ENCODE assay signal across 10 cellular contexts in genomic region chr20:8130840-8131526, GRCh38. TPM values are rescaled to one million over a fixed set of nuclear protein-coding genes. Genes with fewer than 3 reads are reported as not detected.
DNase-seq lines count a peak whose midpoint lies in the region; ATAC-seq and TF ChIP-seq lines count a peak whose summit lies in the region.
"Had no signal": no experiment of that assay in that cellular context is flagged by ENCODE, and none has a peak within 500 bp of the region (broad histone marks: within the 10 kb centered on the region; RNA-seq: fewer than 3 reads in every experiment).

No MANE protein-coding gene starts in this region.

- no peaks in the 10 kb centered on the region for H3K9me3 Mint-ChIP-seq in nephron

- H3K4me1 ChIP-seq in left ventricle myocardium inferior = peaks cover 37% of the 10 kb centered on the region
- no peaks in the 10 kb centered on the region for H3K4me1 ChIP-seq in urinary bladder (ENCODE audit: insufficient read depth)

- H3K36me3 ChIP-seq in left ventricle myocardium inferior (no peaks in the 10 kb centered on the region), brain microvascular endothelial cell (replicated peaks) (no peaks in the 10 kb centered on the region), urinary bladder (ENCODE audit: insufficient read depth) (no peaks in the 10 kb centered on the region)

- H3K4me3 ChIP-seq in left ventricle myocardium inferior (peak overlapping the region; percentile 80), brain microvascular endothelial cell (ENCODE audit: low read depth, low read length) (peak overlapping the region; percentile 58), urinary bladder (ENCODE audit: low read depth, low read length) (peak overlapping the region; percentile 36), lower leg skin (ENCODE audit: low read depth, poor library complexity, severe bottlenecking) (no peak overlapping the region)

- peaks cover 17% of the 10 kb centered on the region for H3K27me3 ChIP-seq in left ventricle myocardium inferior (ENCODE audit: low read depth)
- no peaks in the 10 kb centered on the region for H3K27me3 ChIP-seq in brain microvascular endothelial cell (replicated peaks)

- in situ Hi-C loops in brain microvascular endothelial cell (cut with HindIII; ENCODE audit: low pct_ligation_motif_present, low sequenced_read_pairs) = loop anchor here (25.0 kb wide), 1 partner anchor 581 kb away; no protein-coding TSS in a partner anchor

- H3K27ac Mint-ChIP-seq in nephron = peak overlapping the region in 1 of 3 experiments; percentile 62

- TF ChIP-seq CTCF in left ventricle myocardium inferior (IDR thresholded peaks at IDR 0.05; ENCODE audit: borderline replicate concordance) = no peak
- TF ChIP-seq CTCF in brain microvascular endothelial cell (IDR thresholded peaks at IDR 0.05; ENCODE audit: low read depth, low read length, missing control alignments) = no peak
- no peak for TF ChIP-seq CTCF in nephron (IDR thresholded peaks at IDR 0.05; ENCODE audit: unreplicated experiment in 3 of 3)
- no peak for TF ChIP-seq CTCF in lower leg skin (IDR thresholded peaks at IDR 0.05)

- H3K36me3 Mint-ChIP-seq in nephron (ENCODE audit: low read depth) = no peaks in the 10 kb centered on the region

- H3K4me1 Mint-ChIP-seq in nephron = peaks cover 26% of the 10 kb centered on the region

- intact Hi-C loops in left ventricle myocardium inferior (cut with micrococcal nuclease) = loop anchor here (5.0 to 10.0 kb wide), 3 partner anchors 86 to 591 kb away; no protein-coding TSS in a partner anchor
- intact Hi-C loops in Right ventricle myocardium inferior (cut with DNase I) = loop anchor here (1.0 to 5.0 kb wide), 3 partner anchors 89 to 590 kb away; no protein-coding TSS in a partner anchor
- intact Hi-C loops in lower leg skin (cut with DNase I; ENCODE audit: low total_unique reads) = loop anchor here (10.0 kb wide), 1 partner anchor 594 kb away; no protein-coding TSS in a partner anchor

- peaks cover 27% of the 10 kb centered on the region for H3K27me3 Mint-ChIP-seq in nephron (ENCODE audit: low read depth)

- no peaks in the 10 kb centered on the region for H3K9me3 ChIP-seq in left ventricle myocardium inferior (replicated peaks)

- ATAC-seq in Right ventricle myocardium inferior = no peak
- no peak for ATAC-seq in HG02973 (IDR thresholded peaks at IDR 0.05; ENCODE audit: unreplicated experiment)
- no peak for ATAC-seq in GM21381 (IDR thresholded peaks at IDR 0.05; ENCODE audit: unreplicated experiment)

- no peak for TF ChIP-seq POLR2A in lower leg skin (IDR thresholded peaks at IDR 0.05)

- 79% methylated on average over 8 of the region's 8 CpGs for WGBS in urinary bladder
- WGBS in lower leg skin, 2 donors = 74 to 78% methylated on average over 8 of the region's 8 CpGs

- DNase-seq in left ventricle myocardium inferior = no peak
- no peak for DNase-seq in Right ventricle myocardium inferior (ENCODE audit: missing footprints)
- no peak for DNase-seq in brain microvascular endothelial cell
- no peak for DNase-seq in lower leg skin (ENCODE audit: low spot score in 2 of 2)

- H3K27ac ChIP-seq in left ventricle myocardium inferior (replicated peaks) = peak overlapping the region; percentile 87
- H3K27ac ChIP-seq in brain microvascular endothelial cell = no peak overlapping the region
- H3K27ac ChIP-seq in urinary bladder (ENCODE audit: low read depth) = no peak overlapping the region
- H3K27ac ChIP-seq: epithelial cell of prostate had no signal

- peak overlapping the region; percentile 90 to 94 (median 91) for H3K4me3 Mint-ChIP-seq in nephron

RNA-seq across cellular contexts. Expression of gene PLCB1, which starts 1.1 kb away (rescaled TPM):
- total RNA-seq in left ventricle myocardium inferior (6.0 TPM), Right ventricle myocardium inferior (7.2 TPM), urinary bladder (147 TPM), lower leg skin (10 to 100 TPM in 2 of 4 donors, 1 to 10 TPM in 2; 4.1 to 16.2 (median 9.1) TPM)
- 16.8 TPM for polyA plus RNA-seq in urinary bladder
- total RNA-seq: G401 had no signal
